In genomic region chr6:136784910-136785746, GRCh38 we compare ENCODE assay signal across 8 cellular contexts. TPM values are rescaled to one million over a fixed set of nuclear protein-coding genes. Genes with fewer than 3 reads are reported as not detected.
DNase-seq lines count a peak whose midpoint lies in the region; ATAC-seq and TF ChIP-seq lines count a peak whose summit lies in the region.

No MANE protein-coding gene starts in this region.

- intact Hi-C loops in heart left ventricle (cut with DNase I), result loop anchor here in 3 of 10 donors (5.0 to 10.0 kb wide), 2 partner anchors 33 to 70 kb away; no protein-coding TSS in a partner anchor

- H3F3A ChIP-seq in neural progenitor cell (ENCODE audit: low read depth), result no peaks in the 10 kb centered on the region

- WGBS in heart left ventricle, 4 donors, result 57 to 68% (median 61%) methylated on average over 10 of the region's 10 CpGs

- no peaks in the 10 kb centered on the region for H3K9me3 Mint-ChIP-seq in activated CD4-positive, alpha-beta memory T cell treated with anti-CD3 and anti-CD28 coated beads, Interleukin-2, amount 10 ng/mL, durations not matched to agents 7 days and 5 days
- H3K9me3 Mint-ChIP-seq in neural progenitor cell (no peaks in the 10 kb centered on the region), type B pancreatic cell (peaks cover 4% of the 10 kb centered on the region)

- peak overlapping the region; percentile 62 for H3K4me3 Mint-ChIP-seq in activated CD4-positive, alpha-beta memory T cell treated with anti-CD3 and anti-CD28 coated beads, Interleukin-2, amount 10 ng/mL, durations not matched to agents 7 days and 5 days
- H3K4me3 Mint-ChIP-seq in neural progenitor cell (no peak overlapping the region), type B pancreatic cell (no peak overlapping the region)

- DNase-seq in GM06990 (ENCODE audit: extremely low read depth, insufficient read length), result peak; percentile 53
- DNase-seq in activated CD4-positive, alpha-beta memory T cell treated with anti-CD3 and anti-CD28 coated beads, Interleukin-2, amount 10 ng/mL, durations not matched to agents 7 days and 5 days, result peak; percentile 68
- DNase-seq in heart left ventricle, result peak; percentile 37 to 70 (median 68)
- DNase-seq in stimulated activated CD4-positive, alpha-beta T cell treated with anti-CD3 and anti-CD28 coated beads, Interleukin-4, amount 100 ng/mL, for 1 hour, result peak; percentile 29
- DNase-seq in NCI-H2171 (lab: John Stamatoyannopoulos, UW), result no peak
- no peak for DNase-seq in neural progenitor cell (ENCODE audit: low spot score)
- DNase-seq in type B pancreatic cell (ENCODE audit: extremely low spot score, unreplicated experiment), result no peak

- H3K36me3 ChIP-seq in GM06990 (ENCODE audit: control insufficient read depth, insufficient read depth, low read length) (peaks cover 7% of the 10 kb centered on the region; the same call in 1 of the 2 replicates), heart left ventricle (no peaks in the 10 kb centered on the region), neural progenitor cell (no peaks in the 10 kb centered on the region)

- H3K9ac ChIP-seq in neural progenitor cell, result no peak overlapping the region

- CTCF ChIA-PET in activated CD4-positive, alpha-beta memory T cell treated with anti-CD3 and anti-CD28 coated beads, Interleukin-2, amount 10 ng/mL, durations not matched to agents 7 days and 5 days (lab: Charles Lee), result interaction anchor here (0.7 to 8.6 kb wide), 2 partner anchors 8 to 137 kb away, joined by 3 to 600 read pairs; no protein-coding TSS in a partner anchor

- H3K27ac ChIP-seq in heart left ventricle (peak overlapping the region in 7 of 12 donors; percentile 3 to 84 (median 24)), neural progenitor cell (no peak overlapping the region)

- TF ChIP-seq CTCF in GM06990 (IDR thresholded peaks at IDR 0.05; ENCODE audit: insufficient read depth, low read length, poor library complexity, severe bottlenecking) (no peak), heart left ventricle (IDR thresholded peaks at IDR 0.05) (no peak), neural progenitor cell (IDR thresholded peaks at IDR 0.05) (no peak), type B pancreatic cell (conservative IDR thresholded peaks at IDR 0.05) (no peak)

- H3K4me1 ChIP-seq in heart left ventricle, result peaks cover 2 to 88% (median 61%) of the 10 kb centered on the region in 12 donors
- H3K4me1 ChIP-seq in neural progenitor cell, result no peaks in the 10 kb centered on the region

- no peak overlapping the region for H3K4me2 ChIP-seq in neural progenitor cell

- ATAC-seq in HG03095 (IDR thresholded peaks at IDR 0.05; ENCODE audit: unreplicated experiment) (peak; percentile 46), heart left ventricle (peak; percentile 24 to 76 (median 56))

- H3K27me3 ChIP-seq in GM06990 (replicated peaks; ENCODE audit: control insufficient read depth, insufficient read depth, low read length) (no peaks in the 10 kb centered on the region), heart left ventricle (no peaks in the 10 kb centered on the region), neural progenitor cell (peaks cover 16% of the 10 kb centered on the region)

- H3K4me1 Mint-ChIP-seq in activated CD4-positive, alpha-beta memory T cell treated with anti-CD3 and anti-CD28 coated beads, Interleukin-2, amount 10 ng/mL, durations not matched to agents 7 days and 5 days, result peaks cover 77% of the 10 kb centered on the region
- H3K4me1 Mint-ChIP-seq in neural progenitor cell (no peaks in the 10 kb centered on the region), type B pancreatic cell (ENCODE audit: unreplicated experiment) (peaks cover 4% of the 10 kb centered on the region)

- peaks cover 45% of the 10 kb centered on the region for H3K36me3 Mint-ChIP-seq in activated CD4-positive, alpha-beta memory T cell treated with anti-CD3 and anti-CD28 coated beads, Interleukin-2, amount 10 ng/mL, durations not matched to agents 7 days and 5 days (ENCODE audit: low read depth)
- no peaks in the 10 kb centered on the region for H3K36me3 Mint-ChIP-seq in neural progenitor cell
- H3K36me3 Mint-ChIP-seq in type B pancreatic cell, result peaks cover 3% of the 10 kb centered on the region

- H3K79me2 ChIP-seq in neural progenitor cell (ENCODE audit: low read depth), result no peaks in the 10 kb centered on the region

- TF ChIP-seq POLR2A in heart left ventricle (IDR thresholded peaks at IDR 0.05), result no peak

- H3K4me3 ChIP-seq in GM06990 (replicated peaks; ENCODE audit: low read depth, low read length), result peak overlapping the region; percentile 59
- peak overlapping the region in 5 of 12 donors; percentile 4 to 50 (median 31) for H3K4me3 ChIP-seq in heart left ventricle
- H3K4me3 ChIP-seq in neural progenitor cell, result no peak overlapping the region

- H3K27me3 Mint-ChIP-seq in activated CD4-positive, alpha-beta memory T cell treated with anti-CD3 and anti-CD28 coated beads, Interleukin-2, amount 10 ng/mL, durations not matched to agents 7 days and 5 days, result no peaks in the 10 kb centered on the region
- H3K27me3 Mint-ChIP-seq in neural progenitor cell (ENCODE audit: insufficient read depth, low read depth) (peaks cover 2% of the 10 kb centered on the region), type B pancreatic cell (peaks cover 17% of the 10 kb centered on the region)

- POLR2A ChIA-PET in activated CD4-positive, alpha-beta memory T cell treated with anti-CD3 and anti-CD28 coated beads, Interleukin-2, amount 10 ng/mL, durations not matched to agents 7 days and 5 days (lab: Charles Lee), result interaction anchor here (0.9 to 10.1 kb wide), 6 partner anchors 9 to 140 kb away, joined by 3 to 237 read pairs (median 21); no protein-coding TSS in a partner anchor

- no peak overlapping the region for H2AFZ ChIP-seq in neural progenitor cell (replicated peaks)

- H4K20me1 ChIP-seq in neural progenitor cell (ENCODE audit: low read depth), result no peaks in the 10 kb centered on the region

- H3K9me3 ChIP-seq in heart left ventricle (no peaks in the 10 kb centered on the region), neural progenitor cell (ENCODE audit: low read depth) (no peaks in the 10 kb centered on the region)

- H3K27ac Mint-ChIP-seq in activated CD4-positive, alpha-beta memory T cell treated with anti-CD3 and anti-CD28 coated beads, Interleukin-2, amount 10 ng/mL, durations not matched to agents 7 days and 5 days, result peak overlapping the region; percentile 83
- H3K27ac Mint-ChIP-seq in neural progenitor cell (no peak overlapping the region), type B pancreatic cell (no peak overlapping the region)

RNA-seq across cellular contexts. Expression of gene MAP3K5, which starts 7.1 kb away (rescaled TPM):
- total RNA-seq in activated CD4-positive, alpha-beta memory T cell treated with anti-CD3 and anti-CD28 coated beads, Interleukin-2, amount 10 ng/mL, durations not matched to agents 7 days and 5 days, result 10 to 100 TPM; 25.4 to 25.9 TPM
- total RNA-seq in heart left ventricle (10 to 100 TPM; 18.7 to 34.1 (median 28.0) TPM), neural progenitor cell (ENCODE audit: low replicate concordance) (0.02 and 0.28 TPM in 2 replicates), type B pancreatic cell (ENCODE audit: low replicate concordance) (4.7 and 9.9 TPM in 2 replicates)
- polyA plus RNA-seq in heart left ventricle, result 1 to 10 TPM; 7.1 to 9.5 TPM

RNA-seq across cellular contexts. Expression of gene PEX7, which starts 37.3 kb away (rescaled TPM):
- total RNA-seq in activated CD4-positive, alpha-beta memory T cell treated with anti-CD3 and anti-CD28 coated beads, Interleukin-2, amount 10 ng/mL, durations not matched to agents 7 days and 5 days, result 1 to 10 TPM; 4.5 to 4.8 TPM
- total RNA-seq in heart left ventricle, result 10 to 100 TPM in 6 of 9 donors, 1 to 10 TPM in 3; 6.4 to 22.1 (median 15.6) TPM
- polyA plus RNA-seq in heart left ventricle, result 1 to 10 TPM; 4.7 to 5.1 TPM
- 16.7 and 16.9 TPM in 2 replicates for total RNA-seq in neural progenitor cell (ENCODE audit: low replicate concordance)
- total RNA-seq in type B pancreatic cell (ENCODE audit: low replicate concordance), result 5.4 and 7.1 TPM in 2 replicates

Comparison
In these comparisons a context has a peak if more than half of its experiments do, and no peak if none do; other contexts are left out.
1. DNase-seq: peak in GM06990 (single experiment), activated CD4-positive, alpha-beta memory T cell treated with anti-CD3 and anti-CD28 coated beads, Interleukin-2, amount 10 ng/mL, durations not matched to agents 7 days and 5 days (single experiment), heart left ventricle (5 of 5) and stimulated activated CD4-positive, alpha-beta T cell treated with anti-CD3 and anti-CD28 coated beads, Interleukin-4, amount 100 ng/mL, for 1 hour (single experiment); none in NCI-H2171 (single experiment), neural progenitor cell (single experiment) and type B pancreatic cell (single experiment).